ENCODE assay signal across 1 cellular context in genomic region chr14:50003213-50004021, GRCh38.
TF ChIP-seq lines count a peak whose summit lies in the region.

No MANE protein-coding gene starts in this region.

TF ChIP-seq in GM12878, 131 proteins besides CTCF, POLR2A, EP300 and RAD21 (continued from another document):
- TF ChIP-seq, protein P1, sequence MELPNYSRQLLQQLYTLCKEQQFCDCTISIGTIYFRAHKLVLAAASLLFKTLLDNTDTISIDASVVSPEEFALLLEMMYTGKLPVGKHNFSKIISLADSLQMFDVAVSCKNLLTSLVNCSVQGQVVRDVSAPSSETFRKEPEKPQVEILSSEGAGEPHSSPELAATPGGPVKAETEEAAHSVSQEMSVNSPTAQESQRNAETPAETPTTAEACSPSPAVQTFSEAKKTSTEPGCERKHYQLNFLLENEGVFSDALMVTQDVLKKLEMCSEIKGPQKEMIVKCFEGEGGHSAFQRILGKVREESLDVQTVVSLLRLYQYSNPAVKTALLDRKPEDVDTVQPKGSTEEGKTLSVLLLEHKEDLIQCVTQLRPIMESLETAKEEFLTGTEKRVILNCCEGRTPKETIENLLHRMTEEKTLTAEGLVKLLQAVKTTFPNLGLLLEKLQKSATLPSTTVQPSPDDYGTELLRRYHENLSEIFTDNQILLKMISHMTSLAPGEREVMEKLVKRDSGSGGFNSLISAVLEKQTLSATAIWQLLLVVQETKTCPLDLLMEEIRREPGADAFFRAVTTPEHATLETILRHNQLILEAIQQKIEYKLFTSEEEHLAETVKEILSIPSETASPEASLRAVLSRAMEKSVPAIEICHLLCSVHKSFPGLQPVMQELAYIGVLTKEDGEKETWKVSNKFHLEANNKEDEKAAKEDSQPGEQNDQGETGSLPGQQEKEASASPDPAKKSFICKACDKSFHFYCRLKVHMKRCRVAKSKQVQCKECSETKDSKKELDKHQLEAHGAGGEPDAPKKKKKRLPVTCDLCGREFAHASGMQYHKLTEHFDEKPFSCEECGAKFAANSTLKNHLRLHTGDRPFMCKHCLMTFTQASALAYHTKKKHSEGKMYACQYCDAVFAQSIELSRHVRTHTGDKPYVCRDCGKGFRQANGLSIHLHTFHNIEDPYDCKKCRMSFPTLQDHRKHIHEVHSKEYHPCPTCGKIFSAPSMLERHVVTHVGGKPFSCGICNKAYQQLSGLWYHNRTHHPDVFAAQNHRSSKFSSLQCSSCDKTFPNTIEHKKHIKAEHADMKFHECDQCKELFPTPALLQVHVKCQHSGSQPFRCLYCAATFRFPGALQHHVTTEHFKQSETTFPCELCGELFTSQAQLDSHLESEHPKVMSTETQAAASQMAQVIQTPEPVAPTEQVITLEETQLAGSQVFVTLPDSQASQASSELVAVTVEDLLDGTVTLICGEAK (IDR thresholded peaks at IDR 0.05; ENCODE audit: borderline replicate concordance), result no peak
- TF ChIP-seq, protein P2, sequence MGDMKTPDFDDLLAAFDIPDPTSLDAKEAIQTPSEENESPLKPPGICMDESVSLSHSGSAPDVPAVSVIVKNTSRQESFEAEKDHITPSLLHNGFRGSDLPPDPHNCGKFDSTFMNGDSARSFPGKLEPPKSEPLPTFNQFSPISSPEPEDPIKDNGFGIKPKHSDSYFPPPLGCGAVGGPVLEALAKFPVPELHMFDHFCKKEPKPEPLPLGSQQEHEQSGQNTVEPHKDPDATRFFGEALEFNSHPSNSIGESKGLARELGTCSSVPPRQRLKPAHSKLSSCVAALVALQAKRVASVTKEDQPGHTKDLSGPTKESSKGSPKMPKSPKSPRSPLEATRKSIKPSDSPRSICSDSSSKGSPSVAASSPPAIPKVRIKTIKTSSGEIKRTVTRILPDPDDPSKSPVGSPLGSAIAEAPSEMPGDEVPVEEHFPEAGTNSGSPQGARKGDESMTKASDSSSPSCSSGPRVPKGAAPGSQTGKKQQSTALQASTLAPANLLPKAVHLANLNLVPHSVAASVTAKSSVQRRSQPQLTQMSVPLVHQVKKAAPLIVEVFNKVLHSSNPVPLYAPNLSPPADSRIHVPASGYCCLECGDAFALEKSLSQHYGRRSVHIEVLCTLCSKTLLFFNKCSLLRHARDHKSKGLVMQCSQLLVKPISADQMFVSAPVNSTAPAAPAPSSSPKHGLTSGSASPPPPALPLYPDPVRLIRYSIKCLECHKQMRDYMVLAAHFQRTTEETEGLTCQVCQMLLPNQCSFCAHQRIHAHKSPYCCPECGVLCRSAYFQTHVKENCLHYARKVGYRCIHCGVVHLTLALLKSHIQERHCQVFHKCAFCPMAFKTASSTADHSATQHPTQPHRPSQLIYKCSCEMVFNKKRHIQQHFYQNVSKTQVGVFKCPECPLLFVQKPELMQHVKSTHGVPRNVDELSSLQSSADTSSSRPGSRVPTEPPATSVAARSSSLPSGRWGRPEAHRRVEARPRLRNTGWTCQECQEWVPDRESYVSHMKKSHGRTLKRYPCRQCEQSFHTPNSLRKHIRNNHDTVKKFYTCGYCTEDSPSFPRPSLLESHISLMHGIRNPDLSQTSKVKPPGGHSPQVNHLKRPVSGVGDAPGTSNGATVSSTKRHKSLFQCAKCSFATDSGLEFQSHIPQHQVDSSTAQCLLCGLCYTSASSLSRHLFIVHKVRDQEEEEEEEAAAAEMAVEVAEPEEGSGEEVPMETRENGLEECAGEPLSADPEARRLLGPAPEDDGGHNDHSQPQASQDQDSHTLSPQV (IDR thresholded peaks at IDR 0.05), result peak; percentile 88
- TF ChIP-seq, protein P3, sequence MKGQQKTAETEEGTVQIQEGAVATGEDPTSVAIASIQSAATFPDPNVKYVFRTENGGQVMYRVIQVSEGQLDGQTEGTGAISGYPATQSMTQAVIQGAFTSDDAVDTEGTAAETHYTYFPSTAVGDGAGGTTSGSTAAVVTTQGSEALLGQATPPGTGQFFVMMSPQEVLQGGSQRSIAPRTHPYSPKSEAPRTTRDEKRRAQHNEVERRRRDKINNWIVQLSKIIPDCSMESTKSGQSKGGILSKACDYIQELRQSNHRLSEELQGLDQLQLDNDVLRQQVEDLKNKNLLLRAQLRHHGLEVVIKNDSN (IDR thresholded peaks at IDR 0.05; ENCODE audit: borderline replicate concordance, extremely low read length, insufficient read depth, low read depth, low read length), result no peak
- no peak for TF ChIP-seq ZNF622 (IDR thresholded peaks at IDR 0.05)
- no peak for TF ChIP-seq STAT3 (IDR thresholded peaks at IDR 0.05; ENCODE audit: low read depth, low read length)
- TF ChIP-seq SKIL (IDR thresholded peaks at IDR 0.05; ENCODE audit: low read depth, poor library complexity, severe bottlenecking), result no peak
- TF ChIP-seq, protein P4, sequence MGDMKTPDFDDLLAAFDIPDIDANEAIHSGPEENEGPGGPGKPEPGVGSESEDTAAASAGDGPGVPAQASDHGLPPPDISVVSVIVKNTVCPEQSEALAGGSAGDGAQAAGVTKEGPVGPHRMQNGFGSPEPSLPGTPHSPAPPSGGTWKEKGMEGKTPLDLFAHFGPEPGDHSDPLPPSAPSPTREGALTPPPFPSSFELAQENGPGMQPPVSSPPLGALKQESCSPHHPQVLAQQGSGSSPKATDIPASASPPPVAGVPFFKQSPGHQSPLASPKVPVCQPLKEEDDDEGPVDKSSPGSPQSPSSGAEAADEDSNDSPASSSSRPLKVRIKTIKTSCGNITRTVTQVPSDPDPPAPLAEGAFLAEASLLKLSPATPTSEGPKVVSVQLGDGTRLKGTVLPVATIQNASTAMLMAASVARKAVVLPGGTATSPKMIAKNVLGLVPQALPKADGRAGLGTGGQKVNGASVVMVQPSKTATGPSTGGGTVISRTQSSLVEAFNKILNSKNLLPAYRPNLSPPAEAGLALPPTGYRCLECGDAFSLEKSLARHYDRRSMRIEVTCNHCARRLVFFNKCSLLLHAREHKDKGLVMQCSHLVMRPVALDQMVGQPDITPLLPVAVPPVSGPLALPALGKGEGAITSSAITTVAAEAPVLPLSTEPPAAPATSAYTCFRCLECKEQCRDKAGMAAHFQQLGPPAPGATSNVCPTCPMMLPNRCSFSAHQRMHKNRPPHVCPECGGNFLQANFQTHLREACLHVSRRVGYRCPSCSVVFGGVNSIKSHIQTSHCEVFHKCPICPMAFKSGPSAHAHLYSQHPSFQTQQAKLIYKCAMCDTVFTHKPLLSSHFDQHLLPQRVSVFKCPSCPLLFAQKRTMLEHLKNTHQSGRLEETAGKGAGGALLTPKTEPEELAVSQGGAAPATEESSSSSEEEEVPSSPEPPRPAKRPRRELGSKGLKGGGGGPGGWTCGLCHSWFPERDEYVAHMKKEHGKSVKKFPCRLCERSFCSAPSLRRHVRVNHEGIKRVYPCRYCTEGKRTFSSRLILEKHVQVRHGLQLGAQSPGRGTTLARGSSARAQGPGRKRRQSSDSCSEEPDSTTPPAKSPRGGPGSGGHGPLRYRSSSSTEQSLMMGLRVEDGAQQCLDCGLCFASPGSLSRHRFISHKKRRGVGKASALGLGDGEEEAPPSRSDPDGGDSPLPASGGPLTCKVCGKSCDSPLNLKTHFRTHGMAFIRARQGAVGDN (IDR thresholded peaks at IDR 0.05), result peak; percentile 95
- TF ChIP-seq IRF4 (IDR thresholded peaks at IDR 0.05; ENCODE audit: low read depth, low read length), result 0 out of 2 replicates have a peak, but pooled peaks have one; percentile 44
- peak; percentile 84 for TF ChIP-seq POLR2AphosphoS5 (IDR thresholded peaks at IDR 0.05; ENCODE audit: low read length)
- TF ChIP-seq MYC (IDR thresholded peaks at IDR 0.05; ENCODE audit: insufficient read depth, insufficient read length, insufficient replicate concordance, low read length, severe bottlenecking), result no peak
- peak; percentile 80 for TF ChIP-seq ZNF207 (IDR thresholded peaks at IDR 0.05; ENCODE audit: borderline replicate concordance)
